In genomic region chr12:75666980-75667359, GRCh38 we compare ENCODE assay signal across 13 cellular contexts.
A peak's percentile ranks its signal among the peaks of the same experiment; 100 is the strongest.
DNase-seq lines count a peak whose midpoint lies in the region; FAIRE-seq and TF ChIP-seq lines count a peak whose summit lies in the region.
"Had no signal": no experiment of that assay in that cellular context is flagged by ENCODE, and none has a peak within 500 bp of the region (broad histone marks: within the 10 kb centered on the region; RNA-seq: fewer than 3 reads in every experiment).

No MANE protein-coding gene starts in this region.

- no peaks in the 10 kb centered on the region for H3K9me1 ChIP-seq in endothelial cell of umbilical vein (replicated peaks; ENCODE audit: control insufficient read depth, extremely low read depth, insufficient read depth, low read length)

- peaks cover 4% of the 10 kb centered on the region for H3K4me1 ChIP-seq in A673 (ENCODE audit: insufficient read depth, low read length, poor library complexity, severe bottlenecking)
- H3K4me1 ChIP-seq in endothelial cell of umbilical vein (ENCODE audit: control insufficient read depth, extremely low read depth, insufficient read depth, low read length) = peaks cover 1% of the 10 kb centered on the region
- H3K4me1 ChIP-seq in esophagus squamous epithelium = peaks cover 0 to 6% (median 0%) of the 10 kb centered on the region in 3 donors
- H3K4me1 ChIP-seq: prostate gland had no signal

- H3K36me3 Mint-ChIP-seq in neural crest cell (ENCODE audit: low read depth) = no peaks in the 10 kb centered on the region
- H3K36me3 Mint-ChIP-seq: activated naive CD4-positive, alpha-beta T cell treated with anti-CD3 and anti-CD28 coated beads, Interleukin-2, amount 50 U/mL, for 24 hours had no signal

- H3K9me3 Mint-ChIP-seq in neural crest cell = peaks cover 2% of the 10 kb centered on the region
- H3K9me3 Mint-ChIP-seq: activated naive CD4-positive, alpha-beta T cell treated with anti-CD3 and anti-CD28 coated beads, Interleukin-2, amount 50 U/mL, for 24 hours had no signal

- H3K4me3 ChIP-seq in A673 (ENCODE audit: low read depth, low read length, poor library complexity, severe bottlenecking) (no peak overlapping the region), endothelial cell of umbilical vein (replicated peaks in 1 of 3; ENCODE audit: insufficient read depth in 1 of 3, low read depth in 1 of 3, low read length in 3 of 3) (no peak overlapping the region), esophagus squamous epithelium (no peak overlapping the region)
- H3K4me3 ChIP-seq: prostate gland had no signal

- no peak overlapping the region for H3K9ac ChIP-seq in endothelial cell of umbilical vein (replicated peaks; ENCODE audit: extremely low read depth, insufficient read depth, low read length)

- no peak overlapping the region for H3K27ac ChIP-seq in A673 (ENCODE audit: low read depth, low read length, poor library complexity, severe bottlenecking)
- H3K27ac ChIP-seq in endothelial cell of umbilical vein (ENCODE audit: insufficient read depth, low read depth, low read length) = no peak overlapping the region
- no peak overlapping the region for H3K27ac ChIP-seq in esophagus squamous epithelium
- H3K27ac ChIP-seq: prostate gland had no signal

- H2AFZ ChIP-seq in endothelial cell of umbilical vein (ENCODE audit: low read depth, low read length) = no peak overlapping the region

- WGBS in esophagus squamous epithelium, 2 donors = 33 to 51% methylated on average over 2 of the region's 2 CpGs

- TF ChIP-seq CTCF in A673 (conservative IDR thresholded peaks at IDR 0.05; ENCODE audit: low read depth, low read length) = no peak
- TF ChIP-seq CTCF in endothelial cell of umbilical vein (IDR thresholded peaks at IDR 0.05; ENCODE audit: extremely low read depth in 1 of 2, insufficient read depth in 1 of 2, low read depth in 1 of 2, low read length in 2 of 2) = no peak
- no peak for TF ChIP-seq CTCF in neural crest cell (conservative IDR thresholded peaks at IDR 0.05)
- no peak for TF ChIP-seq CTCF in esophagus squamous epithelium (IDR thresholded peaks at IDR 0.05)

- H3K9me3 ChIP-seq in A673 (ENCODE audit: low read depth, low read length, poor library complexity, severe bottlenecking) (no peaks in the 10 kb centered on the region), endothelial cell of umbilical vein (replicated peaks; ENCODE audit: control insufficient read depth, insufficient read depth, low read length) (no peaks in the 10 kb centered on the region), esophagus squamous epithelium (no peaks in the 10 kb centered on the region)
- H3K9me3 ChIP-seq: prostate gland had no signal

- no peaks in the 10 kb centered on the region for H3K79me2 ChIP-seq in endothelial cell of umbilical vein (ENCODE audit: control insufficient read depth, insufficient read depth, low read length)

- H3K4me1 Mint-ChIP-seq in neural crest cell = peaks cover 40% of the 10 kb centered on the region
- H3K4me1 Mint-ChIP-seq: activated naive CD4-positive, alpha-beta T cell treated with anti-CD3 and anti-CD28 coated beads, Interleukin-2, amount 50 U/mL, for 24 hours had no signal

- peak; percentile 27 for DNase-seq in A673 (ENCODE audit: low spot score)
- DNase-seq in HuH-7 (ENCODE audit: low spot score) = peak; percentile 6
- DNase-seq in endothelial cell of umbilical vein (ENCODE audit: low read depth, low spot score) = peak; percentile 58
- no peak for DNase-seq in neural crest cell (ENCODE audit: low read depth, low spot score)
- DNase-seq in stimulated activated CD8-positive, alpha-beta memory T cell treated with anti-CD3 and anti-CD28 coated beads, Interleukin-4, amount 100 ng/mL, for 48 hours = no peak
- no peak for DNase-seq in GM12891 (ENCODE audit: insufficient read length, low spot score)
- no peak for DNase-seq in NCI-H1092 treated with DMSO at 0.1 percent for 48 hours (lab: John Stamatoyannopoulos, UW)
- DNase-seq in esophagus squamous epithelium (lab: John Stamatoyannopoulos, UW) = no peak
- DNase-seq: activated CD4-positive, alpha-beta T cell treated with anti-CD3 and anti-CD28 coated beads, Interleukin-2, amount 50 U/mL, for 1 hour; SIG-M5 had no signal

- intact Hi-C loops in A673 (cut with micrococcal nuclease; ENCODE audit: unreplicated experiment) (no loop called here), endothelial cell of umbilical vein (cut with micrococcal nuclease) (no loop called here), esophagus squamous epithelium (cut with DNase I) (no loop called here)

- FAIRE-seq in endothelial cell of umbilical vein (lab: Jason Lieb, UNC) (peak; percentile 26), GM12891 (lab: Jason Lieb, UNC) (no peak)
- FAIRE-seq: GM19239 had no signal

- H3K27ac Mint-ChIP-seq in neural crest cell (ENCODE audit: unreplicated experiment) = peak overlapping the region; percentile 87
- H3K27ac Mint-ChIP-seq: activated naive CD4-positive, alpha-beta T cell treated with anti-CD3 and anti-CD28 coated beads, Interleukin-2, amount 50 U/mL, for 24 hours had no signal

- CTCF ChIA-PET in A673 (lab: Charles Lee) (no interaction called here), endothelial cell of umbilical vein (lab: Charles Lee) (interaction anchor here (0.9 to 1.3 kb wide), 3 partner anchors 9 to 34 kb away, joined by 3 to 4 read pairs (median 3); no protein-coding TSS in a partner anchor)

- H3K4me2 ChIP-seq in endothelial cell of umbilical vein (ENCODE audit: insufficient read depth, low read length) = no peak overlapping the region

- H3K36me3 ChIP-seq in A673 (ENCODE audit: insufficient read depth, low read length, poor library complexity, severe bottlenecking) (no peaks in the 10 kb centered on the region), endothelial cell of umbilical vein (ENCODE audit: control insufficient read depth in 2 of 2, extremely low read depth in 1 of 2, insufficient read depth in 2 of 2, low read length in 2 of 2) (no peaks in the 10 kb centered on the region), esophagus squamous epithelium (no peaks in the 10 kb centered on the region)
- H3K36me3 ChIP-seq: prostate gland had no signal

- TF ChIP-seq POLR2A in endothelial cell of umbilical vein (IDR thresholded peaks at IDR 0.05; ENCODE audit: low read depth, low read length) (no peak), GM12891 (IDR thresholded peaks at IDR 0.05; ENCODE audit: low read depth, low read length) (no peak), esophagus squamous epithelium (IDR thresholded peaks at IDR 0.05) (no peak)

- H3K27me3 Mint-ChIP-seq in neural crest cell (ENCODE audit: low read depth) = no peaks in the 10 kb centered on the region
- H3K27me3 Mint-ChIP-seq: activated naive CD4-positive, alpha-beta T cell treated with anti-CD3 and anti-CD28 coated beads, Interleukin-2, amount 50 U/mL, for 24 hours had no signal

- POLR2A ChIA-PET in A673 (lab: Charles Lee; ENCODE audit: low non-redundant PET) = no interaction called here
- POLR2A ChIA-PET in endothelial cell of umbilical vein (lab: Charles Lee) = interaction anchor here (1.1 kb wide), 1 partner anchor 21 kb away, joined by 3 read pairs; no protein-coding TSS in a partner anchor

- dilution Hi-C loops in endothelial cell of umbilical vein (cut with MboI; ENCODE audit: extremely low pct_ligation_motif_present, low sequenced_read_pairs) = no loop called here

- H3K27me3 ChIP-seq in A673 (replicated peaks; ENCODE audit: insufficient read depth, low read depth, low read length, poor library complexity) (no peaks in the 10 kb centered on the region), endothelial cell of umbilical vein (ENCODE audit: control insufficient read depth in 2 of 2, insufficient read depth in 2 of 2, low read length in 2 of 2) (no peaks in the 10 kb centered on the region), esophagus squamous epithelium (no peaks in the 10 kb centered on the region)

- BruUV-seq in A673 (replicated peaks; lab: Mats Ljungman, UMichigan) (no TSS peak), endothelial cell of umbilical vein (replicated peaks; lab: Mats Ljungman, UMichigan) (no TSS peak)

- no peaks in the 10 kb centered on the region for H4K20me1 ChIP-seq in endothelial cell of umbilical vein (replicated peaks; ENCODE audit: control insufficient read depth, extremely low read depth, insufficient read depth, low read length)

- peak overlapping the region; percentile 2 for H3K4me3 Mint-ChIP-seq in neural crest cell
- H3K4me3 Mint-ChIP-seq: activated naive CD4-positive, alpha-beta T cell treated with anti-CD3 and anti-CD28 coated beads, Interleukin-2, amount 50 U/mL, for 24 hours had no signal

TF ChIP-seq in endothelial cell of umbilical vein, 7 proteins besides CTCF, POLR2A, EP300 and RAD21:
- TF ChIP-seq FOS (IDR thresholded peaks at IDR 0.05; ENCODE audit: borderline replicate concordance, insufficient read depth, low read length) (no peak), MYC (IDR thresholded peaks at IDR 0.05; ENCODE audit: low read depth, low read length) (no peak), GATA2 (IDR thresholded peaks at IDR 0.05; ENCODE audit: insufficient read depth, insufficient read length, low read depth, low read length) (no peak), MAX (IDR thresholded peaks at IDR 0.05; ENCODE audit: insufficient read depth, insufficient read length) (no peak), JUN (IDR thresholded peaks at IDR 0.05; ENCODE audit: borderline replicate concordance, insufficient read depth, insufficient read length, low read depth) (no peak), EZH2 (IDR thresholded peaks at IDR 0.05; ENCODE audit: borderline replicate concordance, low read depth, low read length, severe bottlenecking) (no peak), POLR2AphosphoS5 (IDR thresholded peaks at IDR 0.05; ENCODE audit: insufficient read depth, low read depth, low read length) (no peak)

TF ChIP-seq in GM12891, 5 proteins besides CTCF, POLR2A, EP300 and RAD21:
- no peak for TF ChIP-seq PAX5 (IDR thresholded peaks at IDR 0.05; ENCODE audit: insufficient read depth, low read length, severe bottlenecking)
- TF ChIP-seq POU2F2 (IDR thresholded peaks at IDR 0.05; ENCODE audit: low read depth, low read length) = no peak
- no peak for TF ChIP-seq POLR2AphosphoS5 (IDR thresholded peaks at IDR 0.05; ENCODE audit: low read depth, low read length)
- TF ChIP-seq TAF1 (IDR thresholded peaks at IDR 0.05; ENCODE audit: low read depth, low read length) = no peak
- no peak for TF ChIP-seq SPI1 (IDR thresholded peaks at IDR 0.05; ENCODE audit: low read depth, low read length)
TF ChIP-seq in GM12891: peak in this region for 0.

Comparison
In these comparisons a context has a peak if more than half of its experiments do, and no peak if none do; other contexts are left out.
1. DNase-seq: peak in A673 (single experiment), HuH-7 (single experiment) and endothelial cell of umbilical vein (single experiment); none in neural crest cell (single experiment), stimulated activated CD8-positive, alpha-beta memory T cell treated with anti-CD3 and anti-CD28 coated beads, Interleukin-4, amount 100 ng/mL, for 48 hours (single experiment), GM12891 (single experiment), NCI-H1092 treated with DMSO at 0.1 percent for 48 hours (single experiment) and esophagus squamous epithelium (single experiment).